ENCODE assay signal across 25 cellular contexts in genomic region chr12:39105111-39105510, GRCh38.
"Had no signal": no experiment of that assay in that cellular context is flagged by ENCODE, and none has a peak within 500 bp of the region (broad histone marks: within the 10 kb centered on the region; RNA-seq: fewer than 3 reads in every experiment).

No MANE protein-coding gene starts in this region.

- H3K4me1 ChIP-seq: SJSA1 had no signal

- H3K9me3 ChIP-seq: adrenal gland, SJSA1 had no signal

- H3K27me3 ChIP-seq: adrenal gland, brain microvascular endothelial cell, SJSA1 had no signal

- DNase-seq: activated CD4-positive, alpha-beta T cell treated with anti-CD3 and anti-CD28 coated beads for 36 hours; activated CD4-positive, CD25-positive, alpha-beta regulatory T cell; activated CD8-positive, alpha-beta memory T cell treated with anti-CD3 and anti-CD28 coated beads, Interleukin-2, amount 50 U/mL, for 4 hours; activated CD8-positive, alpha-beta T cell treated with anti-CD3 and anti-CD28 coated beads for 36 hours; activated naive CD4-positive, alpha-beta T cell treated with anti-CD3 and anti-CD28 coated beads, Interleukin-2, amount 50 U/mL, for 16 hours; activated naive CD8-positive, alpha-beta T cell treated with anti-CD3 and anti-CD28 coated beads, Interleukin-2, amount 10 ng/mL, durations not matched to agents 7 days and 5 days; adrenal gland; aorta; brain microvascular endothelial cell; cerebellar nuclear complex; Karpas-422; MM.1S; NCI-H1105; NCI-H1436; NCI-H1694 treated with DMSO at 0.1 percent for 48 hours; NCI-H2029 treated with DMSO at 0.1 percent for 48 hours; NCI-H510A treated with DMSO at 0.1 percent for 48 hours; NCI-H69; NK-92 treated with Interleukin-12 subunit alpha and Interleukin-12 subunit beta, amount 100 ng/mL, for 24 hours; SHP77; T-helper 17 cell; T-helper 9 cell had no signal

- H3K4me3 ChIP-seq: adrenal gland, K562, SJSA1 had no signal

- H3K27ac ChIP-seq: adrenal gland, brain microvascular endothelial cell, SJSA1, VCaP had no signal

- H3K36me3 ChIP-seq: adrenal gland, brain microvascular endothelial cell, SJSA1 had no signal

- ATAC-seq: activated CD4-positive, alpha-beta T cell treated with anti-CD3 and anti-CD28 coated beads for 36 hours; activated CD8-positive, alpha-beta T cell treated with anti-CD3 and anti-CD28 coated beads for 36 hours; K562; T-helper 17 cell had no signal
